Comparison of ENCODE assay signal across 15 cellular contexts in genomic region chr2:70412294-70413075, GRCh38.
DNase-seq lines count a peak whose midpoint lies in the region; ATAC-seq and TF ChIP-seq lines count a peak whose summit lies in the region.
"Had no signal": no experiment of that assay in that cellular context is flagged by ENCODE, and none has a peak within 500 bp of the region (broad histone marks: within the 10 kb centered on the region; RNA-seq: fewer than 3 reads in every experiment).

No MANE protein-coding gene starts in this region.

- no peaks in the 10 kb centered on the region for H3K36me3 ChIP-seq in liver (ENCODE audit: control insufficient read depth in 4 of 4, insufficient read depth in 3 of 4, low read depth in 1 of 4, low read length in 3 of 4)

- H3K9ac ChIP-seq in liver (ENCODE audit: low read depth in 1 of 2, low read length in 2 of 2), result no peak overlapping the region

- no peak overlapping the region for H3K4me3 ChIP-seq in liver (ENCODE audit: low read depth in 1 of 3, low read length in 3 of 3)
- H3K4me3 ChIP-seq: A549 had no signal

- DNase-seq in AG08395 (ENCODE audit: low spot score), result peak; percentile 15
- DNase-seq in SK-MEL-5 (ENCODE audit: low read depth, low spot score), result peak; percentile 63
- DNase-seq in foreskin melanocyte, result peak; percentile 11
- DNase-seq in posterior cingulate gyrus, result no peak
- no peak for DNase-seq in activated CD4-positive, alpha-beta T cell treated with anti-CD3 and anti-CD28 coated beads for 4 hours
- DNase-seq: AML-193, HCEC 1CT, NCI-H1436 treated with DMSO at 0.1 percent for 48 hours, NCI-H2081, NCI-H510A treated with DMSO at 0.1 percent for 48 hours, RPMI8226 had no signal

- ATAC-seq in GM18498 (IDR thresholded peaks at IDR 0.05; ENCODE audit: unreplicated experiment) (no peak), HG03139 (IDR thresholded peaks at IDR 0.05; ENCODE audit: unreplicated experiment) (no peak)

- no peak overlapping the region for H3K27ac ChIP-seq in liver (ENCODE audit: low read depth in 1 of 2, low read length in 2 of 2)
- H3K27ac ChIP-seq: A549 had no signal

- in situ Hi-C loops in SK-MEL-5 (cut with HindIII; ENCODE audit: low pct_unique_long_range_greater_than_20kb, low sequenced_read_pairs), result no loop called here

- no peaks in the 10 kb centered on the region for H3K27me3 ChIP-seq in liver (ENCODE audit: control insufficient read depth in 4 of 4, insufficient read depth in 4 of 4, low read length in 3 of 4)

- intact Hi-C loops in posterior cingulate gyrus (cut with DNase I), result no loop called here

- TF ChIP-seq CTCF in liver (IDR thresholded peaks at IDR 0.05; ENCODE audit: low read depth, low read length, missing input control), result no peak

- 57% methylated on average over 7 of the region's 7 CpGs for WGBS in liver

- H3K9me3 ChIP-seq in liver (ENCODE audit: control insufficient read depth in 4 of 4, low read length in 3 of 4), result no peaks in the 10 kb centered on the region
- H3K9me3 ChIP-seq: A549 had no signal

- peaks cover 2 to 7% (median 4%) of the 10 kb centered on the region in 4 donors for H3K4me1 ChIP-seq in liver (ENCODE audit: control insufficient read depth in 4 of 4, insufficient read depth in 4 of 4, low read length in 3 of 4)
- H3K4me1 ChIP-seq: A549 had no signal

- TF ChIP-seq RAD21 in liver (IDR thresholded peaks at IDR 0.05), result no peak

TF ChIP-seq in liver, 16 proteins besides CTCF, POLR2A, EP300 and RAD21:
- no peak for TF ChIP-seq EGR1 (IDR thresholded peaks at IDR 0.05; ENCODE audit: low read depth in 2 of 2)
- peak; percentile 68 to 83 for TF ChIP-seq HNF4A (conservative IDR thresholded peaks at IDR 0.05)
- TF ChIP-seq TAF1 (conservative IDR thresholded peaks at IDR 0.05), result no peak
- TF ChIP-seq HNF4G (IDR thresholded peaks at IDR 0.05), result no peak
- TF ChIP-seq GABPA (IDR thresholded peaks at IDR 0.05 in 1 of 2, conservative IDR thresholded peaks at IDR 0.05 in 1 of 2), result no peak
- no peak for TF ChIP-seq ZBTB33 (IDR thresholded peaks at IDR 0.05)
- no peak for TF ChIP-seq MAX (IDR thresholded peaks at IDR 0.05)
- peak; percentile 26 for TF ChIP-seq SP1 (IDR thresholded peaks at IDR 0.05)
- TF ChIP-seq NR2F2 (IDR thresholded peaks at IDR 0.05), result peak; percentile 41
- TF ChIP-seq REST (IDR thresholded peaks at IDR 0.05), result no peak
- no peak for TF ChIP-seq FOXA2 (IDR thresholded peaks at IDR 0.05)
- no peak for TF ChIP-seq ATF3 (IDR thresholded peaks at IDR 0.05)
- no peak for TF ChIP-seq YY1 (IDR thresholded peaks at IDR 0.05)
- no peak for TF ChIP-seq FOXA1 (IDR thresholded peaks at IDR 0.05)
- no peak for TF ChIP-seq JUND (IDR thresholded peaks at IDR 0.05)
- peak; percentile 21 to 36 for TF ChIP-seq RXRA (IDR thresholded peaks at IDR 0.05)

Comparison
In these comparisons a context has a peak if more than half of its experiments do, and no peak if none do; other contexts are left out.
1. DNase-seq: peak in AG08395 (single experiment), SK-MEL-5 (single experiment) and foreskin melanocyte (single experiment); none in posterior cingulate gyrus (0 of 10) and activated CD4-positive, alpha-beta T cell treated with anti-CD3 and anti-CD28 coated beads for 4 hours (0 of 2).